In the genomic region with DNA sequence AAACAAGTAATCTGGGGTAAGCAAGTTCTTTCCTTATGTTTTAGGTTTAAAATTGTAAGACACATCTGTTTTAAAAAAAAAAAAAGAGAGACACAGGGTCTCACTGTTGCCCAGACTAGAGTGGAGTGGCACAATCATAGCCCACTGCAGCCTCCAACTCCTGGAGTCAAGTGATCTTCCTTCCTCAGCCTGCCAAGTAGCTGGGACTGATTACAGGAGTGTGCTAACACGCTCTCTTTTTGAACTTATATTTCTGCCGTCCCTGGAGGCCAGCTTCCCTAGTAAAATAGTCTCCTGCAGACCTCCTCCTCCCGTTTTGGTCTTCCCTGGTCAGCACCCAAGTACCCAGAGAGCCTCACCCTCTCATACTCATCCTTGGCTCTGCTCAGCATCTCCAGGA, we compare ENCODE assay signal across 15 cellular contexts.
"Had no signal": no experiment of that assay in that cellular context is flagged by ENCODE, and none has a peak within 500 bp of the region (broad histone marks: within the 10 kb centered on the region; RNA-seq: fewer than 3 reads in every experiment).

No MANE protein-coding gene starts in this region.

- ATAC-seq: activated T-cell treated with anti-CD3 and anti-CD28 coated beads, Interleukin-2, amount 50 U/mL, for 4 hours; lower lobe of right lung; stimulated activated naive CD8-positive, alpha-beta T cell treated with anti-CD3 and anti-CD28 coated beads, Interleukin-15, Interleukin-2, amounts not matched to agents 100 U/mL and 50 U/mL, for 24 hours had no signal

- H3K27ac ChIP-seq: dorsolateral prefrontal cortex, hepatocyte, lower lobe of right lung, transverse colon, uterus had no signal

- H3K4me3 ChIP-seq: dorsolateral prefrontal cortex, hepatocyte, lower lobe of right lung, transverse colon, uterus had no signal

- DNase-seq: activated CD4-positive, alpha-beta memory T cell treated with anti-CD3 and anti-CD28 coated beads, Interleukin-2, amount 10 ng/mL, durations not matched to agents 7 days and 5 days; activated CD4-positive, alpha-beta T cell treated with anti-CD3 and anti-CD28 coated beads for 48 hours; activated CD4-positive, CD25-positive, alpha-beta regulatory T cell; activated naive CD4-positive, alpha-beta T cell treated with anti-CD3 and anti-CD28 coated beads, Interleukin-2, amount 50 U/mL, for 16 hours; activated T-cell treated with anti-CD3 and anti-CD28 coated beads, Interleukin-2, amount 50 U/mL, for 4 hours; dorsolateral prefrontal cortex; endodermal cell; lower lobe of right lung; stimulated activated CD4-positive, alpha-beta T cell treated with anti-CD3 and anti-CD28 coated beads, Interleukin-2, amount 100 ng/mL, for 24 hours; stimulated activated naive CD8-positive, alpha-beta T cell treated with anti-CD3 and anti-CD28 coated beads, Interleukin-15, Interleukin-2, amounts not matched to agents 100 U/mL and 50 U/mL, for 24 hours; substantia nigra; T1000; transverse colon; uterus had no signal

- H3K4me1 ChIP-seq: transverse colon, uterus had no signal

- H3K36me3 ChIP-seq: uterus had no signal

- H3K27me3 ChIP-seq: dorsolateral prefrontal cortex, hepatocyte, transverse colon, uterus had no signal

- H3K9me3 ChIP-seq: lower lobe of right lung, transverse colon, uterus had no signal
